ENCODE assay signal across 7 cellular contexts in the genomic region with DNA sequence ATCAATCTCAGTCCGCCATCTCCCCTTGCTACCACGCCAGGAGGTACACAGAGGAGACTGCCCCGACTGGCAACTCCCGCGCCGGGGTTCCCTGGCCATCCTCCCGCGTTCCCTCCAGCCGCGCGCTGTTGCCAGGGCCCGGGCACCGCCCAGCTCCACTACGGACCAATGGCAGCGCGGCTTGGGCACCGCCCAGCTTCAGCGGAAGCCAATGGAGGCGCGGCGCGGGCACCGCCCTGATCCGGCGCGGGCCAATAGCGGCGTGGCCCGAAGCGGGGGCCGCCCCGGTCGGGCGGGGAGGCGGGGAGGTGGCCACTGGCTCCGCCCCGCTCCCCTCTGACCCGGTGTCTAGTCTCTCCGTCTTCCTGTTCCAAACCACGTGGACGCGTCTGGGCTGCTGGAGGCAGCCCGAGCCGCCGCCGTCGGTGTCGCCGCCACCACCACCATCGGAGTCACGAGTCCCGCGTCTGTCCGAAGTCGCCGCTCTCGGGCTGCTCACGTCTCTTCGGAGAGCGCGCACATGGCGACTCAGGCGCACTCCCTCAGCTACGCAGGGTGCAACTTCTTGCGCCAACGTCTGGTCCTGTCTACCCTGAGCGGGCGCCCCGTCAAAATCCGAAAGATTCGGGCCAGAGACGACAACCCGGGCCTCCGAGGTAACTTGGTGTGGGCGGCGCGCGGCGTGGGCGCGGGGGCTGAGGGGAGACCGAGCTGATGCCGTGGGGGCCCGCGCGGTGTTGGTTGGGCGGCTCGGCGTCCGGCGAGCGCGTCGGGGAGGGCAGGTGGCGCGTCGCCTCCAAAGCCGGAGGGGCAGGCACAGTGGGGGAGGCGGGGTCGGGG.
DNase-seq lines count a peak whose midpoint lies in the region; ATAC-seq and TF ChIP-seq lines count a peak whose summit lies in the region.

A gene with protein sequence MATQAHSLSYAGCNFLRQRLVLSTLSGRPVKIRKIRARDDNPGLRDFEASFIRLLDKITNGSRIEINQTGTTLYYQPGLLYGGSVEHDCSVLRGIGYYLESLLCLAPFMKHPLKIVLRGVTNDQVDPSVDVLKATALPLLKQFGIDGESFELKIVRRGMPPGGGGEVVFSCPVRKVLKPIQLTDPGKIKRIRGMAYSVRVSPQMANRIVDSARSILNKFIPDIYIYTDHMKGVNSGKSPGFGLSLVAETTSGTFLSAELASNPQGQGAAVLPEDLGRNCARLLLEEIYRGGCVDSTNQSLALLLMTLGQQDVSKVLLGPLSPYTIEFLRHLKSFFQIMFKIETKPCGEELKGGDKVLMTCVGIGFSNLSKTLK (plus strand): TSS at position 373 of the 840 bp plus-strand sequence. CDS start 148 bp downstream, at position 521.

- ATAC-seq in GM18508 (IDR thresholded peaks at IDR 0.05; ENCODE audit: insufficient read depth, unreplicated experiment): peak; percentile 90
- peak; percentile 96 for ATAC-seq in HG03025 (IDR thresholded peaks at IDR 0.05; ENCODE audit: low FRiP score, unreplicated experiment)

- H3K4me3 ChIP-seq in astrocyte of the spinal cord (ENCODE audit: low read depth, low read length) (peak within 1 kb of the TSS; percentile 79), retinal pigment epithelial cell (ENCODE audit: low read length) (peak within 1 kb of the TSS; percentile 88)

- in situ Hi-C loops in astrocyte of the spinal cord (cut with HindIII; ENCODE audit: low sequenced_read_pairs): no loop called here

- DNase-seq in NCI-H2081 (lab: John Stamatoyannopoulos, UW) (peak; percentile 98 to 99), T1000 (lab: John Stamatoyannopoulos, UW) (peak; percentile 91), astrocyte of the spinal cord (ENCODE audit: low read depth, low spot score) (peak; percentile 96), hypothalamus (lab: John Stamatoyannopoulos, UW) (peak; percentile 74 to 100 (median 96)), retinal pigment epithelial cell (ENCODE audit: low read depth) (peak; percentile 82)

- TF ChIP-seq CTCF in astrocyte of the spinal cord (IDR thresholded peaks at IDR 0.05; ENCODE audit: low read depth, low read length) (no peak), retinal pigment epithelial cell (conservative IDR thresholded peaks at IDR 0.05; ENCODE audit: low read depth, low read length) (no peak)

Comparison
In these comparisons a context has a peak if more than half of its experiments do, and no peak if none do; other contexts are left out.
1. Peak in every context shown above with its lines: DNase-seq, ATAC-seq and H3K4me3 ChIP-seq.